18 cellular contexts compared by ENCODE assay signal in the genomic region with DNA sequence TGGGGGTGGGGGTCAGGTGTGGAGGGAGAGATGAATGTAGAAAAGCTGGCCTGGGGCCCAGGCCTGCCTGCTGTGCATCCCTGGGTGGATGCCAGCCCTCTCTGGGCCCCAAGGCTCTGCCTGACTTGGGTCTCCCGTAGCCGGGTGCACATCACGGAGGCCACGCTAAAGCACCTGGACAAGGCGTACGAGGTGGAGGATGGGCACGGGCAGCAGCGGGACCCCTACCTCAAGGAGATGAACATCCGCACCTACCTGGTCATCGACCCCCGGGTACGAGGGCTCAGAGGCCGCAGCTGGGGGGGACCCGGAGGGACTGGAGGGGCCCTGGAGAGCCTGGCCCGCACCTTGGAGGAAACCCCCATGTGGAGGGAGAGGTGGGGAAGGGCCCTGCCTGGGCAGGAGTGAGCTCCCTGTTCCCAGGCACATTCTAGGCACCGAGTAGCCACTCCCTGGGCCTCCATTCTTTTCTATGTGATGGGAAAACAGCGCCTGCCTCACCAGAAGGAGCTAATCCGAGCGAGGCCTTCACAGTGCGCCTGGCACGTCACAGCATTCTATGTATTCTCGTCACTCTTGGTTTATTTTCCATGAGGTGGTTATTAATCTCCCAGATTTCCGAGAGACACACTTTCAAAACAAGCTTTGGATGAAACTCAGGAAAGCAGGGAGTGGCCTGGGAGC. TPM values are rescaled to one million over a fixed set of nuclear protein-coding genes. Genes with fewer than 3 reads are reported as not detected.
DNase-seq lines count a peak whose midpoint lies in the region; ATAC-seq and TF ChIP-seq lines count a peak whose summit lies in the region.
"Had no signal": no experiment of that assay in that cellular context is flagged by ENCODE, and none has a peak within 500 bp of the region (broad histone marks: within the 10 kb centered on the region; RNA-seq: fewer than 3 reads in every experiment).

No MANE protein-coding gene starts in this region.

- H3K4me1 ChIP-seq in heart left ventricle (peaks cover 0 to 7% (median 0%) of the 10 kb centered on the region in 12 donors), mucosa of descending colon (ENCODE audit: low read depth) (peaks cover 22% of the 10 kb centered on the region)
- H3K4me1 ChIP-seq: gastrocnemius medialis, uterus had no signal

- H3K4me3 Mint-ChIP-seq in dendritic cell treated with granulocyte-macrophage colony-stimulating factor and Interleukin-4, amounts not matched to agents 40 ng/mL and 50 ng/mL, for 4 days: no peak overlapping the region
- H3K4me3 Mint-ChIP-seq: activated naive CD8-positive, alpha-beta T cell; nephron progenitor cell had no signal

- H3K4me1 Mint-ChIP-seq in dendritic cell treated with granulocyte-macrophage colony-stimulating factor and Interleukin-4, amounts not matched to agents 40 ng/mL and 50 ng/mL, for 4 days (ENCODE audit: low read depth): peaks cover 29% of the 10 kb centered on the region

- 91 to 93% (median 92%) methylated on average over 23 of the region's 23 CpGs for WGBS in heart left ventricle, 4 donors

- ATAC-seq in heart left ventricle: no peak
- no peak for ATAC-seq in left cardiac atrium
- ATAC-seq in mucosa of descending colon: no peak
- no peak for ATAC-seq in GM18502 (IDR thresholded peaks at IDR 0.05; ENCODE audit: poor library complexity, unreplicated experiment)
- ATAC-seq: gastrocnemius medialis had no signal

- TF ChIP-seq CTCF in heart left ventricle (IDR thresholded peaks at IDR 0.05): no peak
- no peak for TF ChIP-seq CTCF in mucosa of descending colon (IDR thresholded peaks at IDR 0.05)

- H3K9me3 ChIP-seq in heart left ventricle (no peaks in the 10 kb centered on the region), mucosa of descending colon (no peaks in the 10 kb centered on the region)
- H3K9me3 ChIP-seq: BLaER1, colonic mucosa, gastrocnemius medialis, uterus had no signal

- H3K36me3 Mint-ChIP-seq in dendritic cell treated with granulocyte-macrophage colony-stimulating factor and Interleukin-4, amounts not matched to agents 40 ng/mL and 50 ng/mL, for 4 days (ENCODE audit: low read depth): peaks cover 100% of the 10 kb centered on the region
- H3K36me3 Mint-ChIP-seq: activated naive CD8-positive, alpha-beta T cell had no signal

- peak overlapping the region; percentile 63 for H3K27ac Mint-ChIP-seq in dendritic cell treated with granulocyte-macrophage colony-stimulating factor and Interleukin-4, amounts not matched to agents 40 ng/mL and 50 ng/mL, for 4 days
- H3K27ac Mint-ChIP-seq: nephron progenitor cell had no signal

- intact Hi-C loops in heart left ventricle (cut with DNase I) (no loop called here), left cardiac atrium (cut with DNase I) (no loop called here), mucosa of descending colon (cut with DNase I, micrococcal nuclease) (no loop called here)
- intact Hi-C loops in dendritic cell treated with granulocyte-macrophage colony-stimulating factor and Interleukin-4, amounts not matched to agents 40 ng/mL and 50 ng/mL, for 4 days (cut with micrococcal nuclease): no loop called here

- H3K27me3 Mint-ChIP-seq in dendritic cell treated with granulocyte-macrophage colony-stimulating factor and Interleukin-4, amounts not matched to agents 40 ng/mL and 50 ng/mL, for 4 days: no peaks in the 10 kb centered on the region
- H3K27me3 Mint-ChIP-seq: activated naive CD8-positive, alpha-beta T cell had no signal

- H3K27ac ChIP-seq in heart left ventricle: no peak overlapping the region
- H3K27ac ChIP-seq: BLaER1, colonic mucosa, gastrocnemius medialis, uterus had no signal

- H3K36me3 ChIP-seq in heart left ventricle (peaks cover 0 to 95% (median 0%) of the 10 kb centered on the region in 9 donors), mucosa of descending colon (ENCODE audit: low read depth) (no peaks in the 10 kb centered on the region)
- H3K36me3 ChIP-seq: colonic mucosa, gastrocnemius medialis, uterus had no signal

- no peaks in the 10 kb centered on the region for H3K27me3 ChIP-seq in heart left ventricle
- H3K27me3 ChIP-seq: BLaER1, colonic mucosa, gastrocnemius medialis, uterus had no signal

- H3K9me3 Mint-ChIP-seq in dendritic cell treated with granulocyte-macrophage colony-stimulating factor and Interleukin-4, amounts not matched to agents 40 ng/mL and 50 ng/mL, for 4 days: no peaks in the 10 kb centered on the region
- H3K9me3 Mint-ChIP-seq: nephron progenitor cell had no signal

- no peak overlapping the region for H3K4me3 ChIP-seq in heart left ventricle
- no peak overlapping the region for H3K4me3 ChIP-seq in mucosa of descending colon
- H3K4me3 ChIP-seq: BLaER1, colonic mucosa, gastrocnemius medialis, uterus had no signal

- TF ChIP-seq POLR2A in heart left ventricle (IDR thresholded peaks at IDR 0.05): no peak

- DNase-seq in heart left ventricle (peak in 3 of 5 donors; percentile 11 to 46 (median 19)), left cardiac atrium (no peak), mucosa of descending colon (peak in 2 of 3 donors; percentile 27 to 48), NCI-H1930 (lab: John Stamatoyannopoulos, UW) (no peak)
- DNase-seq in stimulated activated CD4-positive, alpha-beta T cell treated with anti-CD3 and anti-CD28 coated beads, Interleukin-4, amount 100 ng/mL, for 1 hour: no peak
- no peak for DNase-seq in effector CD8-positive, alpha-beta T cell (lab: John Stamatoyannopoulos, UW)
- DNase-seq: colonic mucosa, DND-41, NCI-H1105, NCI-H524, nephron progenitor cell, small intestine had no signal

RNA-seq across cellular contexts. Expression of a gene that starts 34.7 kb away (rescaled TPM):
- total RNA-seq in heart left ventricle (10 to 100 TPM in 3 of 9 donors, 1 to 10 TPM in 6; 3.2 to 46.7 (median 9.0) TPM), left cardiac atrium (10 to 100 TPM; 14.3 to 23.7 TPM), mucosa of descending colon (10 to 100 TPM; 12.4 to 25.0 (median 22.7) TPM)
- polyA plus RNA-seq in heart left ventricle: 1 to 10 TPM; 3.8 to 5.3 TPM

Comparison
In these comparisons a context has a peak if more than half of its experiments do, and no peak if none do; other contexts are left out.
1. DNase-seq: peak in heart left ventricle (3 of 5) and mucosa of descending colon (2 of 3); none in left cardiac atrium (single experiment), stimulated activated CD4-positive, alpha-beta T cell treated with anti-CD3 and anti-CD28 coated beads, Interleukin-4, amount 100 ng/mL, for 1 hour (single experiment), effector CD8-positive, alpha-beta T cell (single experiment) and NCI-H1930 (0 of 2).